Comparison of ENCODE assay signal across 1 cellular context in the genomic region with DNA sequence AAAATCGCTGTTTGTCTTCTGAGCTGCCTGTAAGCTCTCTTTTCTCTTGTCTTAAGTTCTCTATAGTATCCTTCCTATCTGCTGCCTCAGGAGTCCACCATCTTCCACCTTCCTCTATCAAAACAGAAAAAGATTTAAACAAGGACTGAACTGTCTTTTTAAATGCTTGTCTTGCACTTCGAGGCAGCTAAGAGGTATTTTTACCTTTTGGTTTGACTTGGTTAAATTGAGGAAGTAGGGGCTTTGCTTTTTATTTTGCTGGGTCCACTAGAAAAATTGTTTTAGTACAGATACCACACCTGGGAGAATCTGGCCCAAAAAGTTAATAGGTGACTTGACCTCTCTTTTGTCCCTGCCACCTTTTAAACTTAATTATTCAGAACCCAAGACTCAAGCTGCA.
TF ChIP-seq lines count a peak whose summit lies in the region.

No MANE protein-coding gene starts in this region.

TF ChIP-seq in GM12878, 131 proteins besides CTCF, POLR2A, EP300 and RAD21 (continued from another document):
- TF ChIP-seq, protein P1, sequence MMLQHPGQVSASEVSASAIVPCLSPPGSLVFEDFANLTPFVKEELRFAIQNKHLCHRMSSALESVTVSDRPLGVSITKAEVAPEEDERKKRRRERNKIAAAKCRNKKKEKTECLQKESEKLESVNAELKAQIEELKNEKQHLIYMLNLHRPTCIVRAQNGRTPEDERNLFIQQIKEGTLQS (IDR thresholded peaks at IDR 0.05; ENCODE audit: borderline replicate concordance, extremely low read depth, low read depth, low read length), result no peak
- TF ChIP-seq SIN3A (IDR thresholded peaks at IDR 0.05; ENCODE audit: low read depth, low read length), result no peak
- peak; percentile 45; the same call in 1 of the 2 replicates for TF ChIP-seq NR2F1 (conservative IDR thresholded peaks at IDR 0.05)
- no peak for TF ChIP-seq CREM (IDR thresholded peaks at IDR 0.05; ENCODE audit: low read depth)
- no peak for TF ChIP-seq IKZF1 (conservative IDR thresholded peaks at IDR 0.05)
- TF ChIP-seq YBX1 (IDR thresholded peaks at IDR 0.05), result no peak
- 0 out of 2 replicates have a peak, but pooled peaks have one; percentile 3 for TF ChIP-seq NR2C1 (IDR thresholded peaks at IDR 0.05)
